ENCODE assay signal across 1 cellular context in the genomic region with DNA sequence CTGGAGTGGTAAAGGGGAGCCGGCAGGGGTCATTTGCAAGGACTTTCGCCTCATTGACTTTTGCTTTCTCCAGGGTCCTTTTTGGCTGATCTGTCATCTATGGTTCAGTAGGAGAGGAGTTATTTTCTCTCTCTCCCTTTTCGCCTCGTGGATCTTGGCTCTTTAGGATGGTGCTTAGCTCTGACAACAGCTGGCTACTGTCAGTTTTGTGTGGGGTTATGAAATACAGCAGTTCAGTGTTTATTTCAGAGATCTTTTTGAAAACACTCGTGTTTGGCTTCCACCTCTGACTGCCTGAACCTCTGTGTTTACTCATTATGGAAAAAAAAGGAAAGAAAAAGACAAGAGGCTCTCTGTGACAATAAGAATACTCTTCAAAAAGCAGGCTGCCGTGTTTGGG.
TF ChIP-seq lines count a peak whose summit lies in the region.

No MANE protein-coding gene starts in this region.

TF ChIP-seq in WTC11, 78 proteins besides CTCF, POLR2A, EP300 and RAD21 (continued from another document):
- TF ChIP-seq CDX4 (CRISPR knock-in tag; IDR thresholded peaks at IDR 0.05; ENCODE audit: borderline replicate concordance): no peak
- no peak for TF ChIP-seq ZNF263 (CRISPR knock-in tag; IDR thresholded peaks at IDR 0.05; ENCODE audit: low read depth)
- no peak for TF ChIP-seq NFE2L1 (CRISPR knock-in tag; IDR thresholded peaks at IDR 0.05)
- TF ChIP-seq JUN (CRISPR knock-in tag; IDR thresholded peaks at IDR 0.05): no peak
- TF ChIP-seq RELA (CRISPR knock-in tag; IDR thresholded peaks at IDR 0.05; ENCODE audit: borderline replicate concordance): no peak
- TF ChIP-seq, protein P1, sequence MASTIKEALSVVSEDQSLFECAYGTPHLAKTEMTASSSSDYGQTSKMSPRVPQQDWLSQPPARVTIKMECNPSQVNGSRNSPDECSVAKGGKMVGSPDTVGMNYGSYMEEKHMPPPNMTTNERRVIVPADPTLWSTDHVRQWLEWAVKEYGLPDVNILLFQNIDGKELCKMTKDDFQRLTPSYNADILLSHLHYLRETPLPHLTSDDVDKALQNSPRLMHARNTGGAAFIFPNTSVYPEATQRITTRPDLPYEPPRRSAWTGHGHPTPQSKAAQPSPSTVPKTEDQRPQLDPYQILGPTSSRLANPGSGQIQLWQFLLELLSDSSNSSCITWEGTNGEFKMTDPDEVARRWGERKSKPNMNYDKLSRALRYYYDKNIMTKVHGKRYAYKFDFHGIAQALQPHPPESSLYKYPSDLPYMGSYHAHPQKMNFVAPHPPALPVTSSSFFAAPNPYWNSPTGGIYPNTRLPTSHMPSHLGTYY (CRISPR knock-in tag; IDR thresholded peaks at IDR 0.05): no peak
- TF ChIP-seq USF2 (CRISPR knock-in tag; IDR thresholded peaks at IDR 0.05): no peak
- TF ChIP-seq IRF2 (CRISPR knock-in tag; IDR thresholded peaks at IDR 0.05; ENCODE audit: borderline replicate concordance, low read depth): no peak
- TF ChIP-seq E2F5 (CRISPR knock-in tag; IDR thresholded peaks at IDR 0.05): no peak
- TF ChIP-seq ZNF532 (CRISPR knock-in tag; IDR thresholded peaks at IDR 0.05; ENCODE audit: borderline replicate concordance): no peak
- TF ChIP-seq NR3C1 (CRISPR knock-in tag; conservative IDR thresholded peaks at IDR 0.05; ENCODE audit: low read depth): no peak
- TF ChIP-seq GABPB1 (CRISPR knock-in tag; IDR thresholded peaks at IDR 0.05): no peak
